Comparison of ENCODE assay signal across 11 cellular contexts in genomic region chr20:33664762-33665144, GRCh38. TPM values are rescaled to one million over a fixed set of nuclear protein-coding genes. Genes with fewer than 3 reads are reported as not detected.
DNase-seq lines count a peak whose midpoint lies in the region; ATAC-seq, FAIRE-seq and TF ChIP-seq lines count a peak whose summit lies in the region.
"Had no signal": no experiment of that assay in that cellular context is flagged by ENCODE, and none has a peak within 500 bp of the region (broad histone marks: within the 10 kb centered on the region; RNA-seq: fewer than 3 reads in every experiment).

No MANE protein-coding gene starts in this region.

- POLR2A ChIA-PET in activated CD4-positive, alpha-beta T cell treated with anti-CD3 and anti-CD28 coated beads for 36 hours (lab: Charles Lee): interaction anchor here (0.7 to 1.5 kb wide), 4 partner anchors 8 to 56 kb away, joined by 3 to 4 read pairs (median 4); no protein-coding TSS in a partner anchor
- POLR2A ChIA-PET in OCI-LY7 (lab: Charles Lee) (interaction anchor here (0.5 to 2.1 kb wide), 4 partner anchors 14 to 927 kb away, joined by 3 to 6 read pairs (median 4); partner anchors contain the start of gene E2F1), H1 (lab: Charles Lee; ENCODE audit: partially characterized antibody) (interaction anchor here (0.6 to 17.9 kb wide), 9 partner anchors 10 to 205 kb away, joined by 3 to 245 read pairs (median 3); partner anchors contain the start of genes NECAB3 and ZNF341)

- BruUV-seq in OCI-LY7 (replicated peaks; lab: Mats Ljungman, UMichigan): no TSS peak

- H3K9me3 ChIP-seq in OCI-LY7 (ENCODE audit: low read length) (no peaks in the 10 kb centered on the region), H1 (ENCODE audit: insufficient read depth in 2 of 2, low read depth in 1 of 2, low read length in 1 of 2) (peaks cover 0 to 5% of the 10 kb centered on the region in 2 experiments; a peak in 1 of 4 replicates), suprapubic skin (no peaks in the 10 kb centered on the region)
- H3K9me3 ChIP-seq: tibial nerve had no signal

- H4K5ac ChIP-seq in H1 (ENCODE audit: insufficient read length, low read depth, low read length): no peak overlapping the region

- peak overlapping the region; percentile 78 for H3K4me3 Mint-ChIP-seq in activated CD4-positive, alpha-beta T cell treated with anti-CD3 and anti-CD28 coated beads for 36 hours
- peak overlapping the region; percentile 85 for H3K4me3 Mint-ChIP-seq in stimulated activated memory B cell treated with anti-CD40 and anti-IgM and Interleukin-4, amounts not matched to agents 10 μg/mL and 1 μg/mL and 100 μg/mL, for 72 hours

- H3K4me1 ChIP-seq in OCI-LY7 (ENCODE audit: insufficient read depth, low read length, poor library complexity, severe bottlenecking): peaks cover 55% of the 10 kb centered on the region
- H3K4me1 ChIP-seq in H1 (replicated peaks in 1 of 4; ENCODE audit: control insufficient read depth in 3 of 4, insufficient read depth in 4 of 4, low read length in 3 of 4): peaks cover 0 to 18% (median 11%) of the 10 kb centered on the region in 4 experiments; a peak in 4 of 7 replicates
- peaks cover 52% of the 10 kb centered on the region for H3K4me1 ChIP-seq in suprapubic skin

- peak overlapping the region; percentile 12; the same call in 1 of the 2 replicates for H4K8ac ChIP-seq in H1 (ENCODE audit: extremely low read depth, insufficient read depth, low read length)

- H2BK12ac ChIP-seq in H1 (ENCODE audit: low read depth, low read length): peak overlapping the region; percentile 84; the same call in 1 of the 2 replicates

- H2AFZ ChIP-seq in OCI-LY7 (ENCODE audit: low read length): no peak overlapping the region
- H2AFZ ChIP-seq in H1 (ENCODE audit: low read length): no peak overlapping the region

- H4K91ac ChIP-seq in H1 (replicated peaks; ENCODE audit: insufficient read length, low read length): peak overlapping the region; percentile 75

- H3K4me2 ChIP-seq in OCI-LY7 (ENCODE audit: low read length) (peak overlapping the region; percentile 85), H1 (ENCODE audit: insufficient read depth in 1 of 2, low read depth in 2 of 2, low read length in 2 of 2) (peak overlapping the region in 1 of 2 experiments; percentile 67; a peak in 1 of 4 replicates)

- H2BK20ac ChIP-seq in H1 (ENCODE audit: low read length): no peak overlapping the region

- TF ChIP-seq RAD21 in H1 (IDR thresholded peaks at IDR 0.05 in 1 of 2, conservative IDR thresholded peaks at IDR 0.05 in 1 of 2; ENCODE audit: low read depth in 2 of 2, low read length in 2 of 2): no peak

- no peak overlapping the region for H3K14ac ChIP-seq in H1 (ENCODE audit: insufficient read length)

- no peak overlapping the region; the same call in 1 of the 2 replicates for H2BK15ac ChIP-seq in H1 (ENCODE audit: low read length)

- no peak overlapping the region for H2BK120ac ChIP-seq in H1 (replicated peaks; ENCODE audit: low read depth, low read length)

- peak overlapping the region; percentile 17; the same call in 1 of the 2 replicates for H2AK5ac ChIP-seq in H1 (ENCODE audit: low read depth, low read length)

- no peak for ATAC-seq in activated CD4-positive, alpha-beta T cell treated with anti-CD3 and anti-CD28 coated beads for 36 hours
- ATAC-seq in stimulated activated memory B cell treated with anti-CD40 and anti-IgM and Interleukin-4, amounts not matched to agents 10 μg/mL and 1 μg/mL and 100 μg/mL, for 72 hours: no peak
- ATAC-seq in HG03520 (IDR thresholded peaks at IDR 0.05; ENCODE audit: unreplicated experiment): no peak

- H4K20me1 ChIP-seq in OCI-LY7 (ENCODE audit: insufficient read depth, low read length): 0 out of 2 replicates have a peak, but pooled peaks cover 5% of the 10 kb centered on the region
- peaks cover 0 to 15% of the 10 kb centered on the region in 2 experiments for H4K20me1 ChIP-seq in H1 (replicated peaks in 1 of 2; ENCODE audit: control insufficient read depth in 1 of 2, insufficient read depth in 2 of 2, low read length in 2 of 2)

- H3K27me3 Mint-ChIP-seq in activated CD4-positive, alpha-beta T cell treated with anti-CD3 and anti-CD28 coated beads for 36 hours: no peaks in the 10 kb centered on the region
- no peaks in the 10 kb centered on the region for H3K27me3 Mint-ChIP-seq in stimulated activated memory B cell treated with anti-CD40 and anti-IgM and Interleukin-4, amounts not matched to agents 10 μg/mL and 1 μg/mL and 100 μg/mL, for 72 hours

- no peaks in the 10 kb centered on the region; the same call in 1 of the 2 replicates for H3K79me1 ChIP-seq in H1 (ENCODE audit: low read depth, low read length)

- no peak for TF ChIP-seq EP300 in H1 (IDR thresholded peaks at IDR 0.05; ENCODE audit: borderline replicate concordance in 1 of 2, low read depth in 2 of 2, low read length in 2 of 2)
- TF ChIP-seq EP300 in suprapubic skin (IDR thresholded peaks at IDR 0.05): no peak

- H3K23me2 ChIP-seq in H1 (ENCODE audit: low read depth, low read length): peaks cover 25% of the 10 kb centered on the region; the same call in 1 of the 2 replicates

- peaks cover 0 to 10% (median 3%) of the 10 kb centered on the region in 4 experiments; a peak in 3 of 7 replicates for H3K27me3 ChIP-seq in H1 (replicated peaks in 1 of 4; ENCODE audit: control insufficient read depth in 3 of 4, extremely low read depth in 1 of 4, insufficient read depth in 3 of 4, low read length in 3 of 4)
- no peaks in the 10 kb centered on the region for H3K27me3 ChIP-seq in suprapubic skin
- H3K27me3 ChIP-seq: tibial nerve had no signal

- peak overlapping the region; percentile 73; the same call in 1 of the 2 replicates for H2BK5ac ChIP-seq in H1 (ENCODE audit: low read depth, low read length)

- CTCF ChIA-PET in activated CD4-positive, alpha-beta T cell treated with anti-CD3 and anti-CD28 coated beads for 36 hours (lab: Charles Lee): interaction anchor here (1.0 to 9.8 kb wide), 8 partner anchors 10 to 264 kb away, joined by 3 to 91 read pairs (median 7); partner anchors contain the start of gene PXMP4
- CTCF ChIA-PET in OCI-LY7 (lab: Charles Lee; ENCODE audit: unreplicated experiment) (interaction anchor here (0.7 kb wide), 1 partner anchor 11 kb away, joined by 3 read pairs; no protein-coding TSS in a partner anchor), H1 (lab: Charles Lee; ENCODE audit: partially characterized antibody) (interaction anchor here (0.7 to 3.9 kb wide), 10 partner anchors 9 to 207 kb away, joined by 3 to 22 read pairs (median 4); partner anchors contain the start of gene NECAB3)

- no peak for TF ChIP-seq POLR2A in H1 (IDR thresholded peaks at IDR 0.05; ENCODE audit: control extremely low read depth in 1 of 2, low read depth in 2 of 2, low read length in 2 of 2)
- no peak for TF ChIP-seq POLR2A in suprapubic skin (IDR thresholded peaks at IDR 0.05)

- no peaks in the 10 kb centered on the region for H3K9me3 Mint-ChIP-seq in activated CD4-positive, alpha-beta T cell treated with anti-CD3 and anti-CD28 coated beads for 36 hours (ENCODE audit: low read depth)
- H3K9me3 Mint-ChIP-seq in stimulated activated memory B cell treated with anti-CD40 and anti-IgM and Interleukin-4, amounts not matched to agents 10 μg/mL and 1 μg/mL and 100 μg/mL, for 72 hours: no peaks in the 10 kb centered on the region

- no peaks in the 10 kb centered on the region for H3K9me2 ChIP-seq in OCI-LY7 (ENCODE audit: insufficient read depth, low read length)

- peaks cover 18% of the 10 kb centered on the region; the same call in 1 of the 2 replicates for H3K36me3 ChIP-seq in OCI-LY7 (ENCODE audit: insufficient read depth, low read length)
- peaks cover 2 to 11% (median 6%) of the 10 kb centered on the region in 4 experiments; a peak in 2 of 8 replicates for H3K36me3 ChIP-seq in H1 (ENCODE audit: control insufficient read depth in 2 of 4, insufficient read depth in 4 of 4, low read length in 3 of 4)
- peaks cover 5% of the 10 kb centered on the region for H3K36me3 ChIP-seq in suprapubic skin

- H3K36me3 Mint-ChIP-seq in activated CD4-positive, alpha-beta T cell treated with anti-CD3 and anti-CD28 coated beads for 36 hours (ENCODE audit: low read depth): peaks cover 5% of the 10 kb centered on the region
- no peaks in the 10 kb centered on the region for H3K36me3 Mint-ChIP-seq in stimulated activated memory B cell treated with anti-CD40 and anti-IgM and Interleukin-4, amounts not matched to agents 10 μg/mL and 1 μg/mL and 100 μg/mL, for 72 hours

- peak overlapping the region; percentile 86 for H3K27ac Mint-ChIP-seq in activated CD4-positive, alpha-beta T cell treated with anti-CD3 and anti-CD28 coated beads for 36 hours
- H3K27ac Mint-ChIP-seq in stimulated activated memory B cell treated with anti-CD40 and anti-IgM and Interleukin-4, amounts not matched to agents 10 μg/mL and 1 μg/mL and 100 μg/mL, for 72 hours: peak overlapping the region; percentile 71

- H3K9ac ChIP-seq in H1 (replicated peaks in 1 of 4; ENCODE audit: extremely low read depth in 1 of 4, low read depth in 3 of 4, low read length in 3 of 4): no peak overlapping the region

- peak overlapping the region; percentile 65 for H3K4ac ChIP-seq in H1 (replicated peaks; ENCODE audit: insufficient read length, low read depth, low read length)

- 88% methylated on average over 2 of the region's 2 CpGs; no CpG with 5 or more reads in 1 of the 2 experiments for WGBS in H1 (ENCODE audit: extremely low coverage in 1 of 2, insufficient coverage in 1 of 2, insufficient read length in 1 of 2, insufficient replicate concordance in 2 of 2, low coverage in 1 of 2, low lambda C conversion rate in 2 of 2, missing lambda C conversion rate in 1 of 2), 2 experiments
- whole genome bisulfite sequencing in suprapubic skin: 96% methylated on average over 2 of the region's 2 CpGs

- TF ChIP-seq CTCF in OCI-LY7 (conservative IDR thresholded peaks at IDR 0.05; ENCODE audit: low read length): no peak
- no peak for TF ChIP-seq CTCF in H1 (IDR thresholded peaks at IDR 0.05; ENCODE audit: control extremely low read depth in 1 of 3, insufficient read depth in 1 of 3, low read depth in 1 of 3, low read length in 3 of 3)
- no peak for TF ChIP-seq CTCF in suprapubic skin (IDR thresholded peaks at IDR 0.05)

- H3K56ac ChIP-seq in H1 (replicated peaks; ENCODE audit: insufficient read length, low read depth, low read length): no peak overlapping the region

- H3K18ac ChIP-seq in H1 (ENCODE audit: extremely low read depth, low read length): peak overlapping the region; percentile 55; the same call in 1 of the 2 replicates

- H3K27ac ChIP-seq in OCI-LY7 (ENCODE audit: low read depth, low read length, poor library complexity, severe bottlenecking): peak overlapping the region; percentile 66
- no peak overlapping the region for H3K27ac ChIP-seq in H1 (ENCODE audit: low read depth, low read length)
- no peak overlapping the region for H3K27ac ChIP-seq in suprapubic skin

- intact Hi-C loops in activated CD4-positive, alpha-beta T cell treated with anti-CD3 and anti-CD28 coated beads for 36 hours (cut with DNase I, micrococcal nuclease): loop anchor here (5.0 to 10.0 kb wide), 4 partner anchors 68 to 328 kb away; partner anchors contain the start of genes RALY (in 1 of the 2), SNTA1 (in 1 of the 2) and ZNF341 (in 1 of the 2)
- intact Hi-C loops in OCI-LY7 (cut with micrococcal nuclease; ENCODE audit: unreplicated experiment): loop anchor here (5.0 kb wide), 1 partner anchor 262 kb away; the partner anchor contains the start of gene CDK5RAP1

- no peak overlapping the region for H3K23ac ChIP-seq in H1 (ENCODE audit: insufficient read length)

- H3K4me1 Mint-ChIP-seq in activated CD4-positive, alpha-beta T cell treated with anti-CD3 and anti-CD28 coated beads for 36 hours: peaks cover 31% of the 10 kb centered on the region
- peaks cover 42% of the 10 kb centered on the region for H3K4me1 Mint-ChIP-seq in stimulated activated memory B cell treated with anti-CD40 and anti-IgM and Interleukin-4, amounts not matched to agents 10 μg/mL and 1 μg/mL and 100 μg/mL, for 72 hours

- peak; percentile 57 for DNase-seq in activated CD4-positive, alpha-beta T cell treated with anti-CD3 and anti-CD28 coated beads for 36 hours
- no peak for DNase-seq in activated CD4-positive, alpha-beta T cell treated with anti-CD3 and anti-CD28 coated beads, Interleukin-2, amount 50 U/mL, for 48 hours
- no peak for DNase-seq in OCI-LY7 (ENCODE audit: low spot score)
- no peak for DNase-seq in H1 (ENCODE audit: low read depth in 1 of 2, low spot score in 2 of 2)
- no peak for DNase-seq in activated gamma-delta T cell (lab: John Stamatoyannopoulos, UW)
- no peak for DNase-seq in suprapubic skin (ENCODE audit: low spot score in 2 of 2)
- DNase-seq: activated effector memory CD4-positive, alpha-beta T cell treated with anti-CD3 and anti-CD28 coated beads, Interleukin-2, amount 50 U/mL, for 16 hours had no signal

- H3K4me3 ChIP-seq in OCI-LY7 (ENCODE audit: low read depth, low read length, poor library complexity, severe bottlenecking): no peak overlapping the region
- no peak overlapping the region for H3K4me3 ChIP-seq in H1 (ENCODE audit: extremely low read depth in 1 of 4, insufficient read depth in 2 of 4, low read depth in 3 of 4, low read length in 4 of 4)
- no peak overlapping the region for H3K4me3 ChIP-seq in suprapubic skin

- no peak for FAIRE-seq in H1 (lab: Jason Lieb, UNC)

- H3K79me2 ChIP-seq in OCI-LY7 (ENCODE audit: insufficient read depth, low read depth, low read length): peaks cover 5% of the 10 kb centered on the region; the same call in 1 of the 2 replicates
- H3K79me2 ChIP-seq in H1 (ENCODE audit: control insufficient read depth in 1 of 2, insufficient read depth in 2 of 2, low read length in 2 of 2): no peaks in the 10 kb centered on the region

RNA-seq across cellular contexts. Expression of gene ACTL10, which starts 2.0 kb away (rescaled TPM):
- total RNA-seq in activated CD4-positive, alpha-beta T cell treated with anti-CD3 and anti-CD28 coated beads for 36 hours: 1 to 10 TPM in 1 of 2 experiments, under 1 TPM in 1; 0.91 to 1.7 TPM
- 7.4 and 11.7 TPM in 2 replicates for total RNA-seq in OCI-LY7 (2014; rRNA removed; shearing (Covaris generic))
- total RNA-seq in OCI-LY7 (2022) (5.1 and 5.6 TPM in 2 replicates), suprapubic skin (1 to 10 TPM; 1.3 to 4.9 (median 3.0) TPM)
- total RNA-seq in H1 (2021; fragmentation: NEBNext Ultra II Directional; extraction: Animal tissue kit (Norgen Biotek cat#: 25700)): not detected in 2 replicates
- polyA plus RNA-seq in H1 (2011; rRNA removed): 0.20 and 0.26 TPM in 2 replicates
- polyA plus RNA-seq in H1 (2011; cell fraction: cytosol; rRNA removed): 0.25 TPM
- polyA plus RNA-seq in H1 (2011; cell fraction: nucleus; rRNA removed): 0.33 TPM
- 0.11 to 0.18 TPM (median 0.12 TPM) in 3 of 4 replicates, not detected in the other for polyA plus RNA-seq in H1 (2012, experiment 1 of 2)
- polyA plus RNA-seq in H1 (2012, experiment 2 of 2): 0.30 TPM
- polyA plus RNA-seq in H1 (2013, experiment 1 of 2): 0.08 TPM
- 0.04 TPM for polyA plus RNA-seq in H1 (2013, experiment 2 of 2)
- polyA minus RNA-seq in H1 (2011; rRNA and poly(A)+ RNA removed): 0.07 and 0.09 TPM in 2 replicates
- not detected for polyA minus RNA-seq in H1 (2011; cell fraction: cytosol; rRNA and poly(A)+ RNA removed)
- 1.7 TPM for polyA minus RNA-seq in H1 (2011; cell fraction: nucleus; rRNA and poly(A)+ RNA removed)
- total RNA-seq: M059J had no signal

RNA-seq across cellular contexts. Expression of gene C20orf144, which starts 2.6 kb away (rescaled TPM):
- total RNA-seq in activated CD4-positive, alpha-beta T cell treated with anti-CD3 and anti-CD28 coated beads for 36 hours: under 1 TPM; 0.16 to 0.27 TPM
- 0.18 and 0.44 TPM in 2 replicates for total RNA-seq in OCI-LY7 (2014; rRNA removed; shearing (Covaris generic))
- total RNA-seq in OCI-LY7 (2022): 0.31 and 0.42 TPM in 2 replicates
- total RNA-seq in H1 (2021; fragmentation: NEBNext Ultra II Directional; extraction: Animal tissue kit (Norgen Biotek cat#: 25700)): 0.23 and 0.24 TPM in 2 replicates
- polyA plus RNA-seq in H1 (2011; rRNA removed): 0.21 and 0.24 TPM in 2 replicates
- 0.23 TPM for polyA plus RNA-seq in H1 (2011; cell fraction: cytosol; rRNA removed)
- polyA plus RNA-seq in H1 (2011; cell fraction: nucleus; rRNA removed): 0.27 TPM
- polyA plus RNA-seq in H1 (2012, experiment 1 of 2): 0.27 to 0.36 TPM (median 0.33 TPM) in 4 replicates
- polyA plus RNA-seq in H1 (2012, experiment 2 of 2): 0.13 TPM
- 0.12 TPM for polyA plus RNA-seq in H1 (2013, experiment 1 of 2)
- polyA plus RNA-seq in H1 (2013, experiment 2 of 2): 0.07 TPM
- polyA minus RNA-seq in H1 (2011; rRNA and poly(A)+ RNA removed): 0.27 and 0.79 TPM in 2 replicates
- not detected for polyA minus RNA-seq in H1 (2011; cell fraction: cytosol; rRNA and poly(A)+ RNA removed)
- 1.7 TPM for polyA minus RNA-seq in H1 (2011; cell fraction: nucleus; rRNA and poly(A)+ RNA removed)
- not detected for total RNA-seq in suprapubic skin
- total RNA-seq: tibial nerve had no signal

RNA-seq across cellular contexts. Expression of gene NECAB3, which starts 9.5 kb away (rescaled TPM):
- 10 to 100 TPM; 12.2 to 13.3 TPM for total RNA-seq in activated CD4-positive, alpha-beta T cell treated with anti-CD3 and anti-CD28 coated beads for 36 hours
- total RNA-seq in OCI-LY7 (2014; rRNA removed; shearing (Covaris generic)): 48.2 and 62.4 TPM in 2 replicates
- total RNA-seq in OCI-LY7 (2022) (71.3 and 79.4 TPM in 2 replicates), suprapubic skin (10 to 100 TPM; 19.9 to 37.5 (median 22.1) TPM)
- 19.7 and 20.5 TPM in 2 replicates for total RNA-seq in H1 (2021; fragmentation: NEBNext Ultra II Directional; extraction: Animal tissue kit (Norgen Biotek cat#: 25700))
- polyA plus RNA-seq in H1 (2011; rRNA removed): 46.2 and 72.6 TPM in 2 replicates
- polyA plus RNA-seq in H1 (2011; cell fraction: cytosol; rRNA removed): 39.5 TPM
- 101 TPM for polyA plus RNA-seq in H1 (2011; cell fraction: nucleus; rRNA removed)
- polyA plus RNA-seq in H1 (2012, experiment 1 of 2): 13.8 to 22.6 TPM (median 18.4 TPM) in 4 replicates
- polyA plus RNA-seq in H1 (2012, experiment 2 of 2): 15.9 TPM
- polyA plus RNA-seq in H1 (2013, experiment 1 of 2): 12.2 TPM
- polyA plus RNA-seq in H1 (2013, experiment 2 of 2): 10.7 TPM
- polyA minus RNA-seq in H1 (2011; rRNA and poly(A)+ RNA removed): 20.5 and 23.8 TPM in 2 replicates
- 15.6 TPM for polyA minus RNA-seq in H1 (2011; cell fraction: cytosol; rRNA and poly(A)+ RNA removed)
- 39.6 TPM for polyA minus RNA-seq in H1 (2011; cell fraction: nucleus; rRNA and poly(A)+ RNA removed)

RNA-seq across cellular contexts. Expression of gene E2F1, which starts 21.4 kb away (rescaled TPM):
- total RNA-seq in activated CD4-positive, alpha-beta T cell treated with anti-CD3 and anti-CD28 coated beads for 36 hours: 10 to 100 TPM; 45.9 to 50.9 TPM
- total RNA-seq in OCI-LY7 (2014; rRNA removed; shearing (Covaris generic)): 128 and 135 TPM in 2 replicates
- 148 and 168 TPM in 2 replicates for total RNA-seq in OCI-LY7 (2022)
- total RNA-seq in H1 (2021; fragmentation: NEBNext Ultra II Directional; extraction: Animal tissue kit (Norgen Biotek cat#: 25700)): 35.3 and 35.8 TPM in 2 replicates
- 33.4 and 56.3 TPM in 2 replicates for polyA plus RNA-seq in H1 (2011; rRNA removed)
- polyA plus RNA-seq in H1 (2011; cell fraction: cytosol; rRNA removed): 44.6 TPM
- polyA plus RNA-seq in H1 (2011; cell fraction: nucleus; rRNA removed): 121 TPM
- 32.0 to 45.5 TPM (median 42.4 TPM) in 4 replicates for polyA plus RNA-seq in H1 (2012, experiment 1 of 2)
- polyA plus RNA-seq in H1 (2012, experiment 2 of 2): 36.8 TPM
- 25.5 TPM for polyA plus RNA-seq in H1 (2013, experiment 1 of 2)
- polyA plus RNA-seq in H1 (2013, experiment 2 of 2): 23.3 TPM
- polyA minus RNA-seq in H1 (2011; rRNA and poly(A)+ RNA removed): 21.5 and 26.8 TPM in 2 replicates
- 17.8 TPM for polyA minus RNA-seq in H1 (2011; cell fraction: cytosol; rRNA and poly(A)+ RNA removed)
- 22.2 TPM for polyA minus RNA-seq in H1 (2011; cell fraction: nucleus; rRNA and poly(A)+ RNA removed)
- total RNA-seq in suprapubic skin: 1 to 10 TPM; 3.5 to 5.6 (median 4.6) TPM

RNA-seq across cellular contexts. Expression of gene PXMP4, which starts 55.4 kb away (rescaled TPM):
- total RNA-seq in activated CD4-positive, alpha-beta T cell treated with anti-CD3 and anti-CD28 coated beads for 36 hours: 10 to 100 TPM in 1 of 2 experiments, 1 to 10 TPM in 1; 8.8 to 10.2 TPM
- 3.1 and 4.2 TPM in 2 replicates for total RNA-seq in OCI-LY7 (2014; rRNA removed; shearing (Covaris generic))
- total RNA-seq in OCI-LY7 (2022): 7.8 and 8.2 TPM in 2 replicates
- 3.3 and 4.1 TPM in 2 replicates for total RNA-seq in H1 (2021; fragmentation: NEBNext Ultra II Directional; extraction: Animal tissue kit (Norgen Biotek cat#: 25700))
- polyA plus RNA-seq in H1 (2011; rRNA removed): 3.4 and 5.5 TPM in 2 replicates
- 3.4 TPM for polyA plus RNA-seq in H1 (2011; cell fraction: cytosol; rRNA removed)
- 3.8 TPM for polyA plus RNA-seq in H1 (2011; cell fraction: nucleus; rRNA removed)
- 1.6 to 3.5 TPM (median 2.6 TPM) in 4 replicates for polyA plus RNA-seq in H1 (2012, experiment 1 of 2)
- polyA plus RNA-seq in H1 (2012, experiment 2 of 2): 1.7 TPM
- 3.2 TPM for polyA plus RNA-seq in H1 (2013, experiment 1 of 2)
- polyA plus RNA-seq in H1 (2013, experiment 2 of 2): 3.3 TPM
- polyA minus RNA-seq in H1 (2011; rRNA and poly(A)+ RNA removed): 3.6 and 4.1 TPM in 2 replicates
- polyA minus RNA-seq in H1 (2011; cell fraction: cytosol; rRNA and poly(A)+ RNA removed): 1.4 TPM
- polyA minus RNA-seq in H1 (2011; cell fraction: nucleus; rRNA and poly(A)+ RNA removed): 1.1 TPM
- 10 to 100 TPM in 3 of 4 donors, 1 to 10 TPM in 1; 8.7 to 32.4 (median 24.3) TPM for total RNA-seq in suprapubic skin
